In genomic region chr1:1347026-1347595, GRCh38 we compare ENCODE assay signal across 9 cellular contexts. TPM values are rescaled to one million over a fixed set of nuclear protein-coding genes. Genes with fewer than 3 reads are reported as not detected.
DNase-seq lines count a peak whose midpoint lies in the region; ATAC-seq, FAIRE-seq and TF ChIP-seq lines count a peak whose summit lies in the region.
"Had no signal": no experiment of that assay in that cellular context is flagged by ENCODE, and none has a peak within 500 bp of the region (broad histone marks: within the 10 kb centered on the region; RNA-seq: fewer than 3 reads in every experiment).

No MANE protein-coding gene starts in this region.

- H3K36me3 ChIP-seq in astrocyte (ENCODE audit: insufficient read depth, low read length): no peaks in the 10 kb centered on the region
- H3K36me3 ChIP-seq in left lung: peaks cover 0 to under 1% of the 10 kb centered on the region in 2 donors
- no peaks in the 10 kb centered on the region for H3K36me3 ChIP-seq in suprapubic skin

- H3K27ac ChIP-seq in astrocyte (ENCODE audit: low read depth, low read length) (no peak overlapping the region), left lung (peak overlapping the region; percentile 59 to 61), suprapubic skin (peak overlapping the region; percentile 71)

- H3K27me3 Mint-ChIP-seq in activated CD4-positive, alpha-beta T cell treated with anti-CD3 and anti-CD28 coated beads for 36 hours: peaks cover 1% of the 10 kb centered on the region
- no peaks in the 10 kb centered on the region for H3K27me3 Mint-ChIP-seq in astrocyte (ENCODE audit: low read depth, unreplicated experiment)

- POLR2A ChIA-PET in activated CD4-positive, alpha-beta T cell treated with anti-CD3 and anti-CD28 coated beads for 36 hours (lab: Charles Lee): interaction anchor here (0.7 kb wide), 1 partner anchor 16 kb away, joined by 3 read pairs; no protein-coding TSS in a partner anchor

- ATAC-seq in activated CD4-positive, alpha-beta T cell treated with anti-CD3 and anti-CD28 coated beads for 36 hours: no peak
- no peak for ATAC-seq in left lung

- H3K9me3 ChIP-seq in astrocyte (ENCODE audit: insufficient read depth, low read depth, low read length) (no peaks in the 10 kb centered on the region), left lung (no peaks in the 10 kb centered on the region), suprapubic skin (no peaks in the 10 kb centered on the region)

- H3K27me3 ChIP-seq in astrocyte (ENCODE audit: insufficient read depth, low read length): no peaks in the 10 kb centered on the region
- peaks cover 0 to 8% of the 10 kb centered on the region in 2 donors for H3K27me3 ChIP-seq in left lung
- no peaks in the 10 kb centered on the region for H3K27me3 ChIP-seq in suprapubic skin

- H3K4me1 Mint-ChIP-seq in activated CD4-positive, alpha-beta T cell treated with anti-CD3 and anti-CD28 coated beads for 36 hours: peaks cover 20% of the 10 kb centered on the region
- peaks cover 13% of the 10 kb centered on the region for H3K4me1 Mint-ChIP-seq in astrocyte (ENCODE audit: low read depth, unreplicated experiment)

- 74% methylated on average over 7 of the region's 10 CpGs for WGBS in suprapubic skin

- FAIRE-seq in astrocyte (lab: Jason Lieb, UNC) (no peak), GM19239 (lab: Jason Lieb, UNC) (no peak)

- H3K79me2 ChIP-seq in astrocyte (ENCODE audit: insufficient read depth, low read length): peaks cover 67% of the 10 kb centered on the region

- peak overlapping the region; percentile 74 for H3K4me3 Mint-ChIP-seq in activated CD4-positive, alpha-beta T cell treated with anti-CD3 and anti-CD28 coated beads for 36 hours
- peak overlapping the region; percentile 87 for H3K4me3 Mint-ChIP-seq in astrocyte (ENCODE audit: unreplicated experiment)

- peak overlapping the region; percentile 79 for H3K4me3 ChIP-seq in astrocyte (ENCODE audit: insufficient read depth, low read depth, low read length)
- peak overlapping the region; percentile 55 to 63 for H3K4me3 ChIP-seq in left lung
- H3K4me3 ChIP-seq in suprapubic skin: peak overlapping the region; percentile 81

- H3K4me1 ChIP-seq in astrocyte (ENCODE audit: insufficient read depth, low read length) (peaks cover 49% of the 10 kb centered on the region), left lung (peaks cover 21 to 56% of the 10 kb centered on the region in 2 donors), suprapubic skin (peaks cover 62% of the 10 kb centered on the region)

- TF ChIP-seq EP300 in suprapubic skin (IDR thresholded peaks at IDR 0.05): no peak

- intact Hi-C loops in activated CD4-positive, alpha-beta T cell treated with anti-CD3 and anti-CD28 coated beads for 36 hours (cut with DNase I, micrococcal nuclease): no loop called here
- intact Hi-C loops in left lung (cut with DNase I): no loop called here

- TF ChIP-seq CTCF in astrocyte (IDR thresholded peaks at IDR 0.05; ENCODE audit: insufficient read depth, low read depth, low read length): no peak
- no peak for TF ChIP-seq CTCF in left lung (IDR thresholded peaks at IDR 0.05)
- no peak for TF ChIP-seq CTCF in suprapubic skin (IDR thresholded peaks at IDR 0.05)

- no peak overlapping the region for H3K27ac Mint-ChIP-seq in activated CD4-positive, alpha-beta T cell treated with anti-CD3 and anti-CD28 coated beads for 36 hours
- no peak overlapping the region for H3K27ac Mint-ChIP-seq in astrocyte (ENCODE audit: unreplicated experiment)

- H3K9ac ChIP-seq in astrocyte (ENCODE audit: low read length): peak overlapping the region; percentile 83

- DNase-seq in activated CD4-positive, alpha-beta T cell treated with anti-CD3 and anti-CD28 coated beads for 36 hours: no peak
- no peak for DNase-seq in activated CD4-positive, alpha-beta T cell treated with anti-CD3 and anti-CD28 coated beads, Interleukin-2, amount 50 U/mL, for 4 hours
- DNase-seq in astrocyte (ENCODE audit: low read depth) (no peak), left lung (peak in 1 of 2 donors; percentile 75), suprapubic skin (ENCODE audit: low spot score in 2 of 2) (no peak), RKO (ENCODE audit: low spot score) (no peak), SIG-M5 (lab: John Stamatoyannopoulos, UW) (no peak), GM19239 (ENCODE audit: insufficient read length, low spot score) (no peak)
- DNase-seq: activated CD4-positive, alpha-beta T cell treated with anti-CD3 and anti-CD28 coated beads, Interleukin-2, amount 50 U/mL, for 1 hour had no signal

- CTCF ChIA-PET in activated CD4-positive, alpha-beta T cell treated with anti-CD3 and anti-CD28 coated beads for 36 hours (lab: Charles Lee): interaction anchor here (1.9 kb wide), 1 partner anchor 25 kb away, joined by 10 read pairs; no protein-coding TSS in a partner anchor

- H2AFZ ChIP-seq in astrocyte (ENCODE audit: low read depth, low read length): no peak overlapping the region

- H3K4me2 ChIP-seq in astrocyte (ENCODE audit: low read length): peak overlapping the region; percentile 99

- TF ChIP-seq POLR2A in suprapubic skin (IDR thresholded peaks at IDR 0.05): no peak

- no peaks in the 10 kb centered on the region for H3K9me3 Mint-ChIP-seq in activated CD4-positive, alpha-beta T cell treated with anti-CD3 and anti-CD28 coated beads for 36 hours (ENCODE audit: low read depth)
- H3K9me3 Mint-ChIP-seq in astrocyte (ENCODE audit: unreplicated experiment): no peaks in the 10 kb centered on the region

- no peaks in the 10 kb centered on the region for H3K36me3 Mint-ChIP-seq in activated CD4-positive, alpha-beta T cell treated with anti-CD3 and anti-CD28 coated beads for 36 hours (ENCODE audit: low read depth)
- H3K36me3 Mint-ChIP-seq in astrocyte (ENCODE audit: low read depth, unreplicated experiment): peaks cover 1% of the 10 kb centered on the region

- peaks cover 69% of the 10 kb centered on the region for H4K20me1 ChIP-seq in astrocyte (ENCODE audit: insufficient read depth, low read length)

RNA-seq across cellular contexts. Expression of gene DVL1, which starts 2.1 kb away (rescaled TPM):
- total RNA-seq in activated CD4-positive, alpha-beta T cell treated with anti-CD3 and anti-CD28 coated beads for 36 hours: 10 to 100 TPM; 35.3 to 35.5 TPM
- total RNA-seq in astrocyte: 54.0 and 55.0 TPM in 2 replicates
- 10 to 100 TPM; 67.4 to 81.2 TPM for total RNA-seq in left lung
- total RNA-seq in suprapubic skin: 100 to 1,000 TPM in 3 of 4 donors, 10 to 100 TPM in 1; 99.4 to 151 (median 106) TPM

RNA-seq across cellular contexts. Expression of gene MXRA8, which starts 11.2 kb away (rescaled TPM):
- total RNA-seq in activated CD4-positive, alpha-beta T cell treated with anti-CD3 and anti-CD28 coated beads for 36 hours: under 1 TPM; 0.25 to 0.49 TPM
- 112 and 139 TPM in 2 replicates for total RNA-seq in astrocyte
- total RNA-seq in left lung: 100 to 1,000 TPM in 1 of 2 donors, 10 to 100 TPM in 1; 78.3 to 129 TPM
- total RNA-seq in suprapubic skin: 10 to 100 TPM; 18.6 to 43.5 (median 21.9) TPM

RNA-seq across cellular contexts. Expression of gene TAS1R3, which starts 16.0 kb away (rescaled TPM):
- total RNA-seq in activated CD4-positive, alpha-beta T cell treated with anti-CD3 and anti-CD28 coated beads for 36 hours: under 1 TPM; 0.28 to 0.41 TPM
- total RNA-seq in astrocyte: 0.41 and 0.50 TPM in 2 replicates
- under 1 TPM; 0.20 to 0.37 TPM for total RNA-seq in left lung
- 1 to 10 TPM in 1 of 4 donors, under 1 TPM in 3; 0.56 to 1.8 (median 0.82) TPM for total RNA-seq in suprapubic skin

RNA-seq across cellular contexts. Expression of gene CPTP, which starts 22.5 kb away (rescaled TPM):
- total RNA-seq in activated CD4-positive, alpha-beta T cell treated with anti-CD3 and anti-CD28 coated beads for 36 hours: 10 to 100 TPM in 1 of 2 experiments, 1 to 10 TPM in 1; 9.9 to 11.4 TPM
- total RNA-seq in astrocyte: 25.6 and 28.5 TPM in 2 replicates
- 10 to 100 TPM; 24.5 to 25.2 TPM for total RNA-seq in left lung
- total RNA-seq in suprapubic skin: 10 to 100 TPM; 32.5 to 60.4 (median 54.3) TPM

RNA-seq across cellular contexts. Expression of gene INTS11, which starts 22.7 kb away (rescaled TPM):
- total RNA-seq in activated CD4-positive, alpha-beta T cell treated with anti-CD3 and anti-CD28 coated beads for 36 hours: 100 to 1,000 TPM; 117 to 151 TPM
- total RNA-seq in astrocyte (75.9 and 84.8 TPM in 2 replicates), left lung (10 to 100 TPM; 67.0 to 90.4 TPM), suprapubic skin (100 to 1,000 TPM; 105 to 242 (median 151) TPM)

Comparison
In these comparisons a context has a peak if more than half of its experiments do, and no peak if none do; other contexts are left out.
1. RNA of gene MXRA8, which starts 11.2 kb away (total RNA-seq): 78.3 to 129 TPM in left lung, 112 to 139 TPM in astrocyte and 18.6 to 43.5 TPM in suprapubic skin; 0.25 to 0.49 TPM in activated CD4-positive, alpha-beta T cell treated with anti-CD3 and anti-CD28 coated beads for 36 hours; every median in the first group is over 10 times any median in the second.
2. Peak in every context shown above with its lines, with median percentiles within 50 percentile points of each other: H3K4me3 ChIP-seq.